In genomic region chr1:8847990-8848389, GRCh38 we compare ENCODE assay signal across 12 cellular contexts. TPM values are rescaled to one million over a fixed set of nuclear protein-coding genes. Genes with fewer than 3 reads are reported as not detected.
DNase-seq lines count a peak whose midpoint lies in the region; ATAC-seq and TF ChIP-seq lines count a peak whose summit lies in the region.
"Had no signal": no experiment of that assay in that cellular context is flagged by ENCODE, and none has a peak within 500 bp of the region (broad histone marks: within the 10 kb centered on the region; RNA-seq: fewer than 3 reads in every experiment).

No MANE protein-coding gene starts in this region.

- H3K27ac ChIP-seq in IMR-90 (ENCODE audit: insufficient read depth, low read length) (no peak overlapping the region), gastrocnemius medialis (peak overlapping the region; percentile 73 to 85 (median 80))
- H3K27ac ChIP-seq: epithelial cell of prostate, spleen had no signal

- H3K4ac ChIP-seq in IMR-90 (ENCODE audit: low read depth, low read length): peak overlapping the region; percentile 47; the same call in 1 of the 2 replicates

- H2BK120ac ChIP-seq in IMR-90 (ENCODE audit: low read depth, low read length): no peak overlapping the region

- H3K14ac ChIP-seq in IMR-90 (replicated peaks; ENCODE audit: low read depth, low read length): no peak overlapping the region

- TF ChIP-seq CTCF in IMR-90 (conservative IDR thresholded peaks at IDR 0.05; ENCODE audit: low read depth, low read length) (no peak), gastrocnemius medialis (IDR thresholded peaks at IDR 0.05 in 4 of 5, conservative IDR thresholded peaks at IDR 0.05 in 1 of 5) (no peak)

- H2BK20ac ChIP-seq in IMR-90 (ENCODE audit: low read depth, low read length): no peak overlapping the region

- H2BK5ac ChIP-seq in IMR-90 (ENCODE audit: low read depth, low read length, poor library complexity, severe bottlenecking): no peak overlapping the region

- H3K27me3 ChIP-seq in IMR-90 (ENCODE audit: control insufficient read depth, insufficient read depth, low read length) (peaks cover 12% of the 10 kb centered on the region), gastrocnemius medialis (no peaks in the 10 kb centered on the region)
- H3K27me3 ChIP-seq: spleen had no signal

- no peak overlapping the region for H3K4me2 ChIP-seq in IMR-90 (ENCODE audit: low read depth, low read length)

- H4K20me1 ChIP-seq in IMR-90 (ENCODE audit: insufficient read depth, low read length): peaks cover 5% of the 10 kb centered on the region; the same call in 1 of the 2 replicates

- POLR2A ChIA-PET in IMR-90 (lab: Charles Lee; ENCODE audit: unreplicated experiment): no interaction called here

- CTCF ChIA-PET in IMR-90 (lab: Yijun Ruan, JAX): interaction anchor here (0.7 to 1.9 kb wide), 11 partner anchors 10 to 286 kb away, joined by 3 to 15 read pairs (median 6); no protein-coding TSS in a partner anchor

- H3K9ac ChIP-seq in IMR-90 (ENCODE audit: low read depth, low read length): no peak overlapping the region

- H2AK5ac ChIP-seq in IMR-90 (ENCODE audit: low read depth, low read length): peak overlapping the region; percentile 59; the same call in 1 of the 2 replicates

- DNase-seq in IMR-90 (no peak), NCI-H2196 treated with DMSO at 0.1 percent for 48 hours (lab: John Stamatoyannopoulos, UW; ENCODE audit: unreplicated experiment) (peak; percentile 86), gastrocnemius medialis (no peak), T-helper 9 cell (no peak), NCI-H446 (lab: John Stamatoyannopoulos, UW) (no peak), NCI-H524 treated with DMSO at 0.1 percent for 48 hours (lab: John Stamatoyannopoulos, UW) (no peak)
- DNase-seq in activated T-cell treated with anti-CD3 and anti-CD28 coated beads, Interleukin-2, amount 50 U/mL, for 1 hour: no peak
- DNase-seq: activated CD8-positive, alpha-beta memory T cell treated with anti-CD3 and anti-CD28 coated beads, Interleukin-2, amount 50 U/mL, for 48 hours; NCI-H1694 treated with DMSO at 0.1 percent for 48 hours; spleen had no signal

- H3K4me1 ChIP-seq in IMR-90 (ENCODE audit: control insufficient read depth, insufficient read depth, low read length) (peaks cover 2% of the 10 kb centered on the region), gastrocnemius medialis (peaks cover 24 to 29% of the 10 kb centered on the region in 2 donors)

- no peak overlapping the region for H4K5ac ChIP-seq in IMR-90 (ENCODE audit: low read depth, low read length)

- ATAC-seq in IMR-90 (ENCODE audit: low read depth) (no peak), esophagus mucosa (peak; percentile 70), gastrocnemius medialis (no peak)

- dilution Hi-C loops in IMR-90 (cut with HindIII; ENCODE audit: low sequenced_read_pairs, unreplicated experiment): no loop called here

- H3K23ac ChIP-seq in IMR-90 (ENCODE audit: low read depth, low read length): no peak overlapping the region

- no peak overlapping the region for H4K91ac ChIP-seq in IMR-90 (ENCODE audit: insufficient read depth, low read depth, low read length)

- H3K36me3 ChIP-seq in IMR-90 (ENCODE audit: control insufficient read depth, insufficient read depth, low read length) (no peaks in the 10 kb centered on the region), gastrocnemius medialis (no peaks in the 10 kb centered on the region)
- H3K36me3 ChIP-seq: spleen had no signal

- no peak overlapping the region; the same call in 2 of the 3 replicates for H2BK15ac ChIP-seq in IMR-90 (ENCODE audit: low read depth, low read length)

- intact Hi-C loops in IMR-90 (cut with micrococcal nuclease): loop anchor here (2.0 kb wide), 2 partner anchors 121 to 287 kb away; no protein-coding TSS in a partner anchor
- intact Hi-C loops in gastrocnemius medialis (cut with DNase I; ENCODE audit: low total_unique reads): loop anchor here (2.0 to 5.0 kb wide), 3 partner anchors 33 to 871 kb away; no protein-coding TSS in a partner anchor

- H3K79me1 ChIP-seq in IMR-90 (ENCODE audit: low read depth in 1 of 2, low read length in 2 of 2): no peaks in the 10 kb centered on the region

- no peak overlapping the region for H4K8ac ChIP-seq in IMR-90 (ENCODE audit: low read depth in 2 of 2, low read length in 2 of 2)

- no TSS peak for BruUV-seq in IMR-90 (replicated peaks; lab: Mats Ljungman, UMichigan)

- no peak overlapping the region; the same call in 1 of the 2 replicates for H3K18ac ChIP-seq in IMR-90 (ENCODE audit: low read depth, low read length)

- H3K4me3 ChIP-seq in IMR-90 (ENCODE audit: insufficient read depth, low read depth, low read length) (no peak overlapping the region), gastrocnemius medialis (no peak overlapping the region)
- H3K4me3 ChIP-seq: spleen had no signal

- no peak for TF ChIP-seq RAD21 in IMR-90 (IDR thresholded peaks at IDR 0.05; ENCODE audit: low read length)

- in situ Hi-C loops in IMR-90 (cut with MboI; ENCODE audit: low sequenced_read_pairs) (loop anchor here (10.0 kb wide), 1 partner anchor 283 kb away; no protein-coding TSS in a partner anchor), gastrocnemius medialis (cut with MboI; ENCODE audit: low sequenced_read_pairs in 4 of 4) (loop anchor here in 1 of 4 donors (25.0 kb wide), 1 partner anchor 136 kb away; no protein-coding TSS in a partner anchor)

- no peaks in the 10 kb centered on the region; the same call in 1 of the 2 replicates for H3K9me3 ChIP-seq in IMR-90 (ENCODE audit: control insufficient read depth, insufficient read depth, low read length)
- H3K9me3 ChIP-seq in gastrocnemius medialis: no peaks in the 10 kb centered on the region
- H3K9me3 ChIP-seq: spleen had no signal

- H2AFZ ChIP-seq in IMR-90 (replicated peaks; ENCODE audit: low read length, poor library complexity): peak overlapping the region; percentile 32

- TF ChIP-seq POLR2A in IMR-90 (IDR thresholded peaks at IDR 0.05; ENCODE audit: low read depth, low read length) (no peak), gastrocnemius medialis (IDR thresholded peaks at IDR 0.05) (no peak)

- H3K56ac ChIP-seq in IMR-90 (ENCODE audit: extremely low read depth, insufficient read depth, low read length): no peak overlapping the region

- 86% methylated on average over 1 of the region's 5 CpGs; no CpG with 5 or more reads in 1 of the 2 experiments for WGBS in IMR-90 (ENCODE audit: extremely low coverage in 2 of 2, insufficient read length in 1 of 2), 2 experiments

- H2AK9ac ChIP-seq in IMR-90 (replicated peaks; ENCODE audit: low read depth, low read length, poor library complexity): no peak overlapping the region

- H3K9me1 ChIP-seq in IMR-90 (ENCODE audit: insufficient read depth, low read length): no peaks in the 10 kb centered on the region; the same call in 1 of the 2 replicates

TF ChIP-seq in IMR-90, 13 proteins besides CTCF, POLR2A, EP300 and RAD21:
- TF ChIP-seq FOS (IDR thresholded peaks at IDR 0.05; ENCODE audit: low read depth, low read length) (no peak), RCOR1 (IDR thresholded peaks at IDR 0.05; ENCODE audit: insufficient replicate concordance, low read length) (no peak), ELK1 (IDR thresholded peaks at IDR 0.05; ENCODE audit: borderline replicate concordance, low read depth, low read length) (no peak), BHLHE40 (IDR thresholded peaks at IDR 0.05; ENCODE audit: low read depth, low read length) (no peak), NFE2L2 (IDR thresholded peaks at IDR 0.05; ENCODE audit: low read depth, low read length) (no peak), CEBPB (IDR thresholded peaks at IDR 0.05; ENCODE audit: low read depth, low read length) (no peak), MAFK (IDR thresholded peaks at IDR 0.05; ENCODE audit: low read depth, low read length) (no peak), SMC3 (IDR thresholded peaks at IDR 0.05; ENCODE audit: low read depth, low read length) (no peak), RFX5 (IDR thresholded peaks at IDR 0.05; ENCODE audit: low read depth, low read length) (no peak), MAZ (IDR thresholded peaks at IDR 0.05; ENCODE audit: borderline replicate concordance, low read depth, low read length) (no peak), USF2 (IDR thresholded peaks at IDR 0.05; ENCODE audit: low read depth, low read length) (no peak), CHD1 (IDR thresholded peaks at IDR 0.05; ENCODE audit: low read depth, low read length) (no peak), MXI1 (IDR thresholded peaks at IDR 0.05; ENCODE audit: borderline replicate concordance, low read depth, low read length) (no peak)
TF ChIP-seq in IMR-90: peak in this region for 0.

RNA-seq across cellular contexts. Expression of gene ENO1, which starts 30.5 kb away (rescaled TPM):
- total RNA-seq in IMR-90 (2012; rRNA removed): 2,952 and 3,643 TPM in 2 replicates
- polyA plus RNA-seq in IMR-90 (2012; rRNA removed): 2,094 and 2,125 TPM in 2 replicates
- 1,308 and 1,582 TPM in 2 replicates for polyA plus RNA-seq in IMR-90 (2012; cell fraction: cytosol; rRNA removed)
- polyA plus RNA-seq in IMR-90 (2012; cell fraction: nucleus; rRNA removed; ENCODE audit: low replicate concordance): 1,133 and 1,170 TPM in 2 replicates
- 1,388 TPM for total RNA-seq in esophagus mucosa
- total RNA-seq in gastrocnemius medialis: 100 to 1,000 TPM; 112 to 354 (median 209) TPM

RNA-seq across cellular contexts. Expression of gene RERE, which starts 30.6 kb away (rescaled TPM):
- total RNA-seq in IMR-90 (2012; rRNA removed) (11.5 and 15.8 TPM in 2 replicates), esophagus mucosa (33.0 TPM), gastrocnemius medialis (100 to 1,000 TPM in 3 of 4 donors, 10 to 100 TPM in 1; 60.8 to 106 (median 102) TPM)
- 13.5 and 25.1 TPM in 2 replicates for polyA plus RNA-seq in IMR-90 (2012; rRNA removed)
- 7.6 and 12.1 TPM in 2 replicates for polyA plus RNA-seq in IMR-90 (2012; cell fraction: cytosol; rRNA removed)
- polyA plus RNA-seq in IMR-90 (2012; cell fraction: nucleus; rRNA removed; ENCODE audit: low replicate concordance): 27.4 and 39.6 TPM in 2 replicates
